ENCODE assay signal across 30 cellular contexts in the genomic region with DNA sequence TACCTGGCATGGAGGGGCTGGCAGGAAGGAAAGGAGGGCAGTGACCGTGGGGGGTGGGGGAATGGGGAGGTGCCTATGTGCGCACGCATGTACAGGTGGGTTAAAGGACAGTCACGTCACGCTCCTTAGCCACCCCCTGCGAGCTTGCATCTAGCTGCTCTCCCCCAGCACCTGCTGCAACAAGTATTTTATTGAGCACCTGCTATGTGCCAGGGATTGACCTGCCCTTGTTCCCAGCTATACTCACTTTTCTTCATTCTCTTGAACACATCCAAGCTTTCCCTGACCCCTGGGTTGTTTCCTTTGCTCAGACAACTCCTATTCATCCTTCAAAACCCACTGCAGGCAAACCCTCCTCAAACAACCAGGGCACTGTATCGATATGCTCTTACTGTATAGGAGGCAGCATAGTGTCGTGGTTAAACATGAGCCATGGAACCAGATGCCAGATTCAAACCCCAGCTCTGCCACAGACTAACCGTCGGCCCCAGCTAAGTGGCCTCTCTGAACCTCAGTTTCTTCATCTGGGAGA.
"Had no signal": no experiment of that assay in that cellular context is flagged by ENCODE, and none has a peak within 500 bp of the region (broad histone marks: within the 10 kb centered on the region; RNA-seq: fewer than 3 reads in every experiment).

No MANE protein-coding gene starts in this region.

- H3K9me3 Mint-ChIP-seq: activated B cell treated with CpG ODN at 0.5 μM for 24 hours; activated CD8-positive, alpha-beta T cell treated with anti-CD3 and anti-CD28 coated beads for 36 hours; activated T-cell treated with anti-CD3 and anti-CD28 coated beads, Interleukin-2, amount 50 U/mL, for 4 hours; activated T-helper 17 cell treated with anti-CD3 and anti-CD28 coated beads, Interleukin-2, amount 50 U/mL, for 72 hours; effector memory CD8-positive, alpha-beta T cell; T-helper 2 cell treated with Interferon-gamma antibody and Interleukin-4, amounts not matched to agents 5 μg/mL and 100 μg/mL, for 36 hours had no signal

- H3K36me3 ChIP-seq: esophagus muscularis mucosa, gastrocnemius medialis, heart right ventricle, WERI-Rb-1 had no signal

- H3K4me1 Mint-ChIP-seq: activated T-helper 17 cell treated with anti-CD3 and anti-CD28 coated beads, Interleukin-2, amount 50 U/mL, for 72 hours had no signal

- DNase-seq: activated B cell treated with CpG ODN at 0.5 μM for 24 hours; activated CD4-positive, alpha-beta T cell treated with anti-CD3 and anti-CD28 coated beads for 48 hours; activated CD4-positive, alpha-beta T cell treated with anti-CD3 and anti-CD28 coated beads, Interleukin-2, amount 50 U/mL, for 1 hour; activated CD4-positive, alpha-beta T cell treated with anti-CD3 and anti-CD28 coated beads, Interleukin-2, amount 50 U/mL, for 48 hours; activated CD8-positive, alpha-beta memory T cell treated with anti-CD3 and anti-CD28 coated beads for 24 hours; activated CD8-positive, alpha-beta T cell treated with anti-CD3 and anti-CD28 coated beads for 36 hours; activated effector memory CD4-positive, alpha-beta T cell treated with Interleukin-2 at 50 U/mL for 16 hours; activated gamma-delta T cell treated with Interleukin-2 at 50 U/mL for 16 hours; activated naive CD4-positive, alpha-beta T cell treated with anti-CD3 and anti-CD28 coated beads, Interleukin-2, amount 50 U/mL, for 16 hours; activated naive CD4-positive, alpha-beta T cell treated with Interleukin-2 at 50 U/mL for 16 hours; activated T-cell treated with anti-CD3 and anti-CD28 coated beads, Interleukin-2, amount 50 U/mL, for 4 hours; amniotic stem cell; anterior cingulate cortex; caudate nucleus; cortex of kidney; dermis blood vessel endothelial cell; effector CD4-positive, alpha-beta T cell; effector memory CD8-positive, alpha-beta T cell; erythroblast; foreskin keratinocyte; gastrocnemius medialis; heart right ventricle; T-helper 17 cell; T1000 had no signal

- H3K27ac ChIP-seq: esophagus muscularis mucosa, foreskin keratinocyte, gastrocnemius medialis, heart right ventricle had no signal

- H3K4me3 Mint-ChIP-seq: activated B cell treated with CpG ODN at 0.5 μM for 24 hours; activated CD8-positive, alpha-beta T cell treated with anti-CD3 and anti-CD28 coated beads for 36 hours; activated naive CD8-positive, alpha-beta T cell; activated T-cell treated with anti-CD3 and anti-CD28 coated beads, Interleukin-2, amount 50 U/mL, for 4 hours; activated T-helper 17 cell treated with anti-CD3 and anti-CD28 coated beads, Interleukin-2, amount 50 U/mL, for 72 hours; effector memory CD8-positive, alpha-beta T cell; T-helper 17 cell; T-helper 2 cell treated with Interferon-gamma antibody and Interleukin-4, amounts not matched to agents 5 μg/mL and 100 μg/mL, for 36 hours had no signal

- H3K27me3 ChIP-seq: esophagus muscularis mucosa, foreskin keratinocyte, gastrocnemius medialis, heart right ventricle had no signal

- H3K36me3 Mint-ChIP-seq: activated naive CD8-positive, alpha-beta T cell had no signal

- H3K27ac Mint-ChIP-seq: activated B cell treated with CpG ODN at 0.5 μM for 24 hours; activated CD8-positive, alpha-beta T cell treated with anti-CD3 and anti-CD28 coated beads for 36 hours; activated naive CD8-positive, alpha-beta T cell; activated T-helper 17 cell treated with anti-CD3 and anti-CD28 coated beads, Interleukin-2, amount 50 U/mL, for 72 hours; effector memory CD8-positive, alpha-beta T cell; T-helper 17 cell; T-helper 2 cell treated with Interferon-gamma antibody and Interleukin-4, amounts not matched to agents 5 μg/mL and 100 μg/mL, for 36 hours had no signal

- ATAC-seq: activated CD4-positive, CD25-positive, alpha-beta regulatory T cell treated with anti-CD3 and anti-CD28 coated beads, Interleukin-2, amount 50 U/mL, for 24 hours; activated CD8-positive, alpha-beta T cell treated with anti-CD3 and anti-CD28 coated beads for 36 hours; activated T-cell treated with anti-CD3 and anti-CD28 coated beads, Interleukin-2, amount 50 U/mL, for 4 hours; activated T-helper 17 cell treated with anti-CD3 and anti-CD28 coated beads, Interleukin-2, amount 50 U/mL, for 72 hours; effector memory CD8-positive, alpha-beta T cell; foreskin keratinocyte; gastrocnemius medialis; heart right ventricle; T-helper 17 cell had no signal

- H3K4me3 ChIP-seq: esophagus muscularis mucosa, gastrocnemius medialis, heart right ventricle had no signal

- H3K9me3 ChIP-seq: esophagus muscularis mucosa, gastrocnemius medialis, heart right ventricle had no signal

- H3K27me3 Mint-ChIP-seq: activated CD8-positive, alpha-beta T cell treated with anti-CD3 and anti-CD28 coated beads for 36 hours; activated naive CD8-positive, alpha-beta T cell had no signal

- H3K4me1 ChIP-seq: esophagus muscularis mucosa, foreskin keratinocyte, heart right ventricle had no signal
